ENCODE assay signal across 16 cellular contexts in genomic region chr22:24390576-24390975, GRCh38. TPM values are rescaled to one million over a fixed set of nuclear protein-coding genes. Genes with fewer than 3 reads are reported as not detected.
DNase-seq lines count a peak whose midpoint lies in the region; ATAC-seq and TF ChIP-seq lines count a peak whose summit lies in the region.
"Had no signal": no experiment of that assay in that cellular context is flagged by ENCODE, and none has a peak within 500 bp of the region (broad histone marks: within the 10 kb centered on the region; RNA-seq: fewer than 3 reads in every experiment).

No MANE protein-coding gene starts in this region.

- in situ Hi-C loops in transverse colon (cut with MboI; ENCODE audit: low pct_ligation_motif_present in 1 of 4, low pct_unique_long_range_greater_than_20kb in 1 of 4, low sequenced_read_pairs in 3 of 4): no loop called here

- H3K4me3 ChIP-seq in adipocyte (ENCODE audit: low read length) (peak overlapping the region; percentile 19), neural progenitor cell (no peak overlapping the region), transverse colon (no peak overlapping the region)
- H3K4me3 ChIP-seq: BLaER1, HAP-1 had no signal

- no peak for TF ChIP-seq POLR2A in transverse colon (IDR thresholded peaks at IDR 0.05)

- no peak for TF ChIP-seq EP300 in transverse colon (IDR thresholded peaks at IDR 0.05; ENCODE audit: low read depth)

- H3K36me3 ChIP-seq in adipocyte (ENCODE audit: control insufficient read depth, insufficient read depth, low read length, severe bottlenecking) (peaks cover 6% of the 10 kb centered on the region), neural progenitor cell (no peaks in the 10 kb centered on the region), transverse colon (no peaks in the 10 kb centered on the region)

- no peak overlapping the region for H3K4me2 ChIP-seq in neural progenitor cell
- H3K4me2 ChIP-seq: BLaER1, KMS-11 had no signal

- H3K4me3 Mint-ChIP-seq in neural progenitor cell: no peak overlapping the region
- H3K4me3 Mint-ChIP-seq: activated T-helper 17 cell treated with anti-CD3 and anti-CD28 coated beads, Interleukin-2, amount 50 U/mL, for 72 hours had no signal

- H3K4me1 Mint-ChIP-seq in neural progenitor cell: no peaks in the 10 kb centered on the region
- H3K4me1 Mint-ChIP-seq: activated T-helper 17 cell treated with anti-CD3 and anti-CD28 coated beads, Interleukin-2, amount 50 U/mL, for 72 hours had no signal

- peaks cover 10% of the 10 kb centered on the region for H4K20me1 ChIP-seq in neural progenitor cell (ENCODE audit: low read depth)

- H3F3A ChIP-seq in neural progenitor cell (ENCODE audit: low read depth): no peaks in the 10 kb centered on the region

- intact Hi-C loops in transverse colon (cut with DNase I; ENCODE audit: low total_unique reads): no loop called here

- peaks cover 13% of the 10 kb centered on the region for H3K36me3 Mint-ChIP-seq in neural progenitor cell

- H3K9me3 ChIP-seq in adipocyte (ENCODE audit: control insufficient read depth, low read length): no peaks in the 10 kb centered on the region
- no peaks in the 10 kb centered on the region for H3K9me3 ChIP-seq in neural progenitor cell (ENCODE audit: low read depth)
- H3K9me3 ChIP-seq in transverse colon: no peaks in the 10 kb centered on the region
- H3K9me3 ChIP-seq: BLaER1, HAP-1 had no signal

- H3K27me3 ChIP-seq in adipocyte (replicated peaks; ENCODE audit: control insufficient read depth, insufficient read depth, low read length) (no peaks in the 10 kb centered on the region), neural progenitor cell (no peaks in the 10 kb centered on the region), transverse colon (no peaks in the 10 kb centered on the region)
- H3K27me3 ChIP-seq: BLaER1 had no signal

- no peak for ATAC-seq in HG03196 (IDR thresholded peaks at IDR 0.05; ENCODE audit: unreplicated experiment)
- ATAC-seq in GM18909 (IDR thresholded peaks at IDR 0.05; ENCODE audit: poor library complexity, unreplicated experiment): no peak
- ATAC-seq: activated T-helper 17 cell treated with anti-CD3 and anti-CD28 coated beads, Interleukin-2, amount 50 U/mL, for 72 hours had no signal

- H2AFZ ChIP-seq in neural progenitor cell (replicated peaks): no peak overlapping the region

- H3K27me3 Mint-ChIP-seq in neural progenitor cell (ENCODE audit: insufficient read depth, low read depth): no peaks in the 10 kb centered on the region
- H3K27me3 Mint-ChIP-seq: activated T-helper 17 cell treated with anti-CD3 and anti-CD28 coated beads, Interleukin-2, amount 50 U/mL, for 72 hours had no signal

- WGBS in transverse colon (ENCODE audit: low coverage in 1 of 2), 2 donors: 53 to 77% methylated on average over 4 to 7 of the region's 7 CpGs

- H3K79me2 ChIP-seq in neural progenitor cell (ENCODE audit: low read depth): no peaks in the 10 kb centered on the region

- H3K27ac ChIP-seq in neural progenitor cell (peak overlapping the region; percentile 40), transverse colon (peak overlapping the region; percentile 41 to 66 (median 44))
- H3K27ac ChIP-seq: BLaER1, KMS-11 had no signal

- no peak for TF ChIP-seq CTCF in neural progenitor cell (IDR thresholded peaks at IDR 0.05)
- no peak for TF ChIP-seq CTCF in transverse colon (IDR thresholded peaks at IDR 0.05)

- no peak overlapping the region for H3K27ac Mint-ChIP-seq in neural progenitor cell
- H3K27ac Mint-ChIP-seq: activated T-helper 17 cell treated with anti-CD3 and anti-CD28 coated beads, Interleukin-2, amount 50 U/mL, for 72 hours had no signal

- H3K9ac ChIP-seq in adipocyte (ENCODE audit: low read length) (peak overlapping the region; percentile 60), neural progenitor cell (no peak overlapping the region)
- H3K9ac ChIP-seq: BLaER1, KMS-11 had no signal

- no peaks in the 10 kb centered on the region for H3K9me3 Mint-ChIP-seq in neural progenitor cell
- H3K9me3 Mint-ChIP-seq: activated T-helper 17 cell treated with anti-CD3 and anti-CD28 coated beads, Interleukin-2, amount 50 U/mL, for 72 hours had no signal

- DNase-seq in adipocyte (ENCODE audit: low read depth): no peak
- DNase-seq in fibroblast of peridontal ligament (ENCODE audit: extremely low read depth): peak; percentile 57
- no peak for DNase-seq in neural progenitor cell (ENCODE audit: low spot score)
- DNase-seq in transverse colon: no peak
- DNase-seq in COLO829 (ENCODE audit: low spot score): no peak
- DNase-seq: activated CD4-positive, alpha-beta T cell treated with anti-CD3 and anti-CD28 coated beads, Interleukin-2, amount 50 U/mL, for 48 hours; DMS79 treated with DMSO at 0.1 percent for 48 hours; glutamatergic neuron; kidney glomerular epithelial cell; stimulated activated naive CD4-positive, alpha-beta T cell treated with Interleukin-2 at 50 U/mL for 16 hours had no signal

- H3K4me1 ChIP-seq in adipocyte (ENCODE audit: control insufficient read depth, insufficient read depth, low read length) (peaks cover 28% of the 10 kb centered on the region), neural progenitor cell (peaks cover 4% of the 10 kb centered on the region), transverse colon (peaks cover 8 to 32% (median 8%) of the 10 kb centered on the region in 4 donors)
- H3K4me1 ChIP-seq: HAP-1 had no signal

RNA-seq across cellular contexts. Expression of gene ADORA2A, which starts 36.8 kb away (rescaled TPM):
- total RNA-seq in neural progenitor cell (ENCODE audit: low replicate concordance) (0.51 and 5.8 TPM in 2 replicates), transverse colon (1 to 10 TPM in 3 of 4 donors, not detected in 1; 3.0 to 6.2 (median 3.0) TPM)
